Comparison of ENCODE assay signal across 18 cellular contexts in the genomic region with DNA sequence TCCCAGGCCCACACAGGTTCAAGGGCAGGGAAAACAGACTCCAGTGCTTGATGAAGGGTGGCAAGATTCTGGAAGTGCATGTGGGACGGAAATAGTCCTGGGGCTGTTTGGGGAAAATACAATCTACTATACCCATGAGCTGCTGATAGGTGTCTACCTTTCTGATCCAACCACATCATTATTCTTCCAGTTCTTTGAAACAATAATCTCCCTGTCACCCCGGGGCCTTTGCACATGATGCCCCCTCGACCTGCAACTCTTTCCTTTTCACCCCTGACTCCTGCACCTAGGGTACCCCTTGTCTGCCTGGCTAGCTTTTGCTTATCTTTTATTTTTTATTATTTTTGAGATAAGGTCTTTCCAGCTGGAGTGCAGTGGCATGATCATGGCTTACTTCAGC. TPM values are rescaled to one million over a fixed set of nuclear protein-coding genes. Genes with fewer than 3 reads are reported as not detected.
DNase-seq lines count a peak whose midpoint lies in the region; ATAC-seq and TF ChIP-seq lines count a peak whose summit lies in the region.
"Had no signal": no experiment of that assay in that cellular context is flagged by ENCODE, and none has a peak within 500 bp of the region (broad histone marks: within the 10 kb centered on the region; RNA-seq: fewer than 3 reads in every experiment).

No MANE protein-coding gene starts in this region.

- no TSS peak for BruUV-seq in Caco-2 (replicated peaks; lab: Mats Ljungman, UMichigan)

- H3K27ac ChIP-seq in BLaER1 (peak overlapping the region; percentile 88), hepatocyte (peak overlapping the region; percentile 64)
- H3K27ac ChIP-seq: C4-2B, KMS-11 had no signal

- CTCF ChIA-PET in Caco-2 (lab: Charles Lee), result interaction anchor here (1.6 kb wide), 1 partner anchor 25 kb away, joined by 7 read pairs; no protein-coding TSS in a partner anchor

- no peak overlapping the region for H3K4me3 Mint-ChIP-seq in Caco-2 (ENCODE audit: unreplicated experiment)
- H3K4me3 Mint-ChIP-seq: B cell; CD4-positive, alpha-beta memory T cell had no signal

- H3K9ac ChIP-seq in BLaER1, result no peak overlapping the region
- H3K9ac ChIP-seq in Loucy (ENCODE audit: low read depth, low read length, poor library complexity, severe bottlenecking), result peak overlapping the region; percentile 51
- H3K9ac ChIP-seq: KMS-11 had no signal

- TF ChIP-seq CTCF in Caco-2 (IDR thresholded peaks at IDR 0.05; ENCODE audit: insufficient read depth in 1 of 2, low read depth in 1 of 2, low read length in 1 of 2, severe bottlenecking in 1 of 2, unreplicated experiment in 1 of 2) (no peak), Loucy (conservative IDR thresholded peaks at IDR 0.05; ENCODE audit: low read length) (no peak), hepatocyte (IDR thresholded peaks at IDR 0.05; ENCODE audit: poor library complexity) (no peak)

- intact Hi-C loops in Caco-2 (cut with micrococcal nuclease; ENCODE audit: unreplicated experiment), result loop anchor here (2.0 kb wide), 2 partner anchors 39 to 81 kb away; no protein-coding TSS in a partner anchor
- intact Hi-C loops in left cardiac atrium (cut with DNase I), result no loop called here

- peaks cover 23% of the 10 kb centered on the region for H3K36me3 Mint-ChIP-seq in Caco-2 (ENCODE audit: insufficient read depth, unreplicated experiment)
- H3K36me3 Mint-ChIP-seq: CD4-positive, alpha-beta memory T cell had no signal

- ATAC-seq in left cardiac atrium (no peak), HG03432 (IDR thresholded peaks at IDR 0.05; ENCODE audit: unreplicated experiment) (no peak), GM21526 (IDR thresholded peaks at IDR 0.05; ENCODE audit: low FRiP score, unreplicated experiment) (no peak)
- ATAC-seq: HCT116 had no signal

- 88% methylated on average over 3 of the region's 3 CpGs for WGBS in hepatocyte (ENCODE audit: low lambda C conversion rate, missing lambda C conversion rate)

- no peak for DNase-seq in Caco-2
- no peak for DNase-seq in hepatocyte (ENCODE audit: low spot score)
- DNase-seq in left cardiac atrium, result no peak
- DNase-seq in NCI-H774 (lab: John Stamatoyannopoulos, UW), result no peak
- DNase-seq: 8988T; Calu3; CD4-positive, alpha-beta memory T cell; GOT3; H7 had no signal

- H3K4me2 ChIP-seq in BLaER1 (peak overlapping the region; percentile 92), Loucy (ENCODE audit: low read depth, low read length, poor library complexity, severe bottlenecking) (no peak overlapping the region), hepatocyte (no peak overlapping the region)
- H3K4me2 ChIP-seq: KMS-11 had no signal

- H3K9me2 ChIP-seq in Loucy (replicated peaks; ENCODE audit: low read depth, low read length) (no peaks in the 10 kb centered on the region), hepatocyte (replicated peaks; ENCODE audit: insufficient read depth) (no peaks in the 10 kb centered on the region)

- H3K27ac Mint-ChIP-seq in Caco-2 (ENCODE audit: unreplicated experiment), result peak overlapping the region; percentile 91
- H3K27ac Mint-ChIP-seq: B cell had no signal

- no peaks in the 10 kb centered on the region for H3K27me3 ChIP-seq in BLaER1
- H3K27me3 ChIP-seq in Caco-2 (replicated peaks; ENCODE audit: control insufficient read depth, insufficient read depth, low read length), result no peaks in the 10 kb centered on the region
- no peaks in the 10 kb centered on the region for H3K27me3 ChIP-seq in Loucy (ENCODE audit: insufficient read depth, low read length, poor library complexity, severe bottlenecking)
- H3K27me3 ChIP-seq in hepatocyte, result no peaks in the 10 kb centered on the region

- H3K36me3 ChIP-seq in BLaER1 (peaks cover 27% of the 10 kb centered on the region), Caco-2 (ENCODE audit: control insufficient read depth, insufficient read depth, low read length) (no peaks in the 10 kb centered on the region), Loucy (ENCODE audit: insufficient read depth, low read length) (peaks cover 26% of the 10 kb centered on the region; the same call in 1 of the 2 replicates), hepatocyte (replicated peaks; ENCODE audit: insufficient read depth, low read depth) (no peaks in the 10 kb centered on the region)

- H4K20me1 ChIP-seq in BLaER1, result peaks cover 58% of the 10 kb centered on the region
- peaks cover 36% of the 10 kb centered on the region for H4K20me1 ChIP-seq in Loucy (ENCODE audit: insufficient read depth, low read length, poor library complexity, severe bottlenecking)
- H4K20me1 ChIP-seq in hepatocyte (ENCODE audit: insufficient read depth, poor library complexity, severe bottlenecking), result peaks cover 15% of the 10 kb centered on the region

- H3K4me1 Mint-ChIP-seq in Caco-2 (ENCODE audit: low read depth, unreplicated experiment), result peaks cover 54% of the 10 kb centered on the region

- no peaks in the 10 kb centered on the region for H3K9me3 Mint-ChIP-seq in Caco-2 (ENCODE audit: unreplicated experiment)
- H3K9me3 Mint-ChIP-seq: CD4-positive, alpha-beta memory T cell had no signal

- no peaks in the 10 kb centered on the region for H3K9me3 ChIP-seq in BLaER1
- no peaks in the 10 kb centered on the region for H3K9me3 ChIP-seq in Caco-2
- H3K9me3 ChIP-seq in Loucy (ENCODE audit: insufficient read depth, low read depth, low read length), result no peaks in the 10 kb centered on the region
- no peaks in the 10 kb centered on the region for H3K9me3 ChIP-seq in hepatocyte (ENCODE audit: low read depth)

- peaks cover 24% of the 10 kb centered on the region for H3F3A ChIP-seq in Loucy (ENCODE audit: low read depth)

- H2AFZ ChIP-seq in Loucy (ENCODE audit: low read length), result no peak overlapping the region
- no peak overlapping the region for H2AFZ ChIP-seq in hepatocyte

- H3K79me2 ChIP-seq in Loucy (ENCODE audit: insufficient read depth, low read length) (peaks cover 86% of the 10 kb centered on the region), hepatocyte (peaks cover 91% of the 10 kb centered on the region)

- H3K4me3 ChIP-seq in BLaER1 (no peak overlapping the region), Caco-2 (ENCODE audit: low read depth, low read length) (no peak overlapping the region), Loucy (ENCODE audit: low read length, poor library complexity, severe bottlenecking) (no peak overlapping the region), hepatocyte (no peak overlapping the region)

- H3K4me1 ChIP-seq in BLaER1 (peaks cover 95% of the 10 kb centered on the region), Caco-2 (peaks cover 56% of the 10 kb centered on the region), Loucy (ENCODE audit: insufficient read depth, low read length, poor library complexity, severe bottlenecking) (peaks cover 86% of the 10 kb centered on the region), hepatocyte (ENCODE audit: insufficient read depth) (peaks cover 15% of the 10 kb centered on the region)

- POLR2A ChIA-PET in Caco-2 (lab: Charles Lee), result no interaction called here

- no peaks in the 10 kb centered on the region for H3K27me3 Mint-ChIP-seq in Caco-2 (ENCODE audit: insufficient read depth, unreplicated experiment)
- H3K27me3 Mint-ChIP-seq: CD4-positive, alpha-beta memory T cell had no signal

RNA-seq across cellular contexts. Expression of gene LDHD, which starts 45.0 kb away (rescaled TPM):
- total RNA-seq in Caco-2 (2022), result 4.1 and 4.5 TPM in 2 replicates
- total RNA-seq in hepatocyte, result 12.7 and 13.9 TPM in 2 replicates
- polyA plus RNA-seq in hepatocyte, result 10.8 and 21.9 TPM in 2 replicates
- total RNA-seq in left cardiac atrium, result 10 to 100 TPM; 26.6 to 28.5 TPM
- total RNA-seq: A673, B cell had no signal
